ENCODE assay signal across 34 cellular contexts in the genomic region with DNA sequence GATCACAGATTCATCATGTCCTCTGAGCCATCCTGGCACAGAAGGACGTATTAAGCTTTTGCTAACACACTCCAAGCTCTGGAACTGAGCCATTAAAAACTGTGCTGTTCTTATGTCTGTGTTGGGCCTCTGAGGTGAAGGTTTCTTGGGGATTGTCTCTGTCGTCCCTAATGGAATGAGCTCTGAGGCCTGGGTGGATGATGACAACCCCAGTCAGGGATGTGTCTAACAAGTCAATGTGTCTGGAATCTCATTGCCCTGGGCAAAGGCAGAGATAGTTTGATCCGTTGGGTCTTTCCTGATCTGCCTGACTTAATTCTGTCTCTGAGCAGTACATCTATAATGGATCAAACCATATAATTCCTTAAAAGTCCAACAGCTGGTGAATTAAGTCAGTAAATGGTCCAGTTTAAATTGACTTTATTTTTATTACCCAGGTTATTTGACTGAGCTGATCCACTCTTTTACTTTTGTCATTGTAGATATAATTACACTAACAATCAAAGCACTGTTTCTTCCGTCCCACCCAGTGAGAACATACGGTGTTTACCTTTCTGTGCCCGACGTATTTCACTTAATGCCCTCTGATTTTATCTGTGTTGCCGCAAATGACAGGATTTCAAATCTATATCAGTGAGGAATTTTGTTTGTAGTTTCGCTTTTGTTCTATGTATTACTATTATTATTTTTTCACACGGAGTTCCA. TPM values are rescaled to one million over a fixed set of nuclear protein-coding genes. Genes with fewer than 3 reads are reported as not detected.
A peak's percentile ranks its signal among the peaks of the same experiment; 100 is the strongest.
DNase-seq lines count a peak whose midpoint lies in the region; ATAC-seq and TF ChIP-seq lines count a peak whose summit lies in the region.
"Had no signal": no experiment of that assay in that cellular context is flagged by ENCODE, and none has a peak within 500 bp of the region (broad histone marks: within the 10 kb centered on the region; RNA-seq: fewer than 3 reads in every experiment).

No MANE protein-coding gene starts in this region.

- no peaks in the 10 kb centered on the region for H3K36me3 ChIP-seq in prostate gland
- H3K36me3 ChIP-seq: breast epithelium, HAP-1, lower lobe of right lung, ovary, stomach, thyroid gland had no signal

- peak overlapping the region; percentile 23 to 69 for H3K27ac ChIP-seq in prostate gland
- H3K27ac ChIP-seq: breast epithelium, lower lobe of right lung, ovary, stomach, thyroid gland had no signal

- H3K27me3 ChIP-seq in prostate gland (replicated peaks; ENCODE audit: insufficient read depth), result no peaks in the 10 kb centered on the region
- H3K27me3 ChIP-seq: breast epithelium, ovary, stomach, thyroid gland had no signal

- no peak for TF ChIP-seq CTCF in prostate gland (IDR thresholded peaks at IDR 0.05)

- no peaks in the 10 kb centered on the region for H3K4me1 ChIP-seq in prostate gland (replicated peaks)
- H3K4me1 ChIP-seq: breast epithelium, HAP-1, lower lobe of right lung, thyroid gland had no signal

- no peak for TF ChIP-seq POLR2A in prostate gland (IDR thresholded peaks at IDR 0.05)

- no peak overlapping the region for H3K4me3 Mint-ChIP-seq in activated T-helper 2 cell treated with anti-CD3 and anti-CD28 coated beads, Interferon-gamma antibody, Interleukin-2, Interleukin-4, amounts not matched to agents 10 μg/mL and 5 μg/mL and 100 μg/mL, durations not matched to agents 14 hours and 24 hours and 36 hours (ENCODE audit: low read depth)
- H3K4me3 Mint-ChIP-seq: activated CD4-positive, alpha-beta T cell treated with anti-CD3 and anti-CD28 coated beads, Interleukin-2, amount 10 ng/mL, durations not matched to agents 24 days and 14 days; activated naive CD4-positive, alpha-beta T cell treated with anti-CD3 and anti-CD28 coated beads for 36 hours; activated T-cell treated with anti-CD3 and anti-CD28 coated beads, Interleukin-2, amount 50 U/mL, for 72 hours; CD14-positive monocyte; nephron progenitor cell had no signal

- H3K36me3 Mint-ChIP-seq in activated T-helper 2 cell treated with anti-CD3 and anti-CD28 coated beads, Interferon-gamma antibody, Interleukin-2, Interleukin-4, amounts not matched to agents 10 μg/mL and 5 μg/mL and 100 μg/mL, durations not matched to agents 14 hours and 24 hours and 36 hours (ENCODE audit: low read depth), result no peaks in the 10 kb centered on the region
- H3K36me3 Mint-ChIP-seq: CD14-positive monocyte had no signal

- H3K9me3 ChIP-seq in prostate gland, result no peaks in the 10 kb centered on the region
- H3K9me3 ChIP-seq: breast epithelium, HAP-1, lower lobe of right lung, ovary, stomach, thyroid gland had no signal

- WGBS in prostate gland, result 31% methylated on average over 10 of the region's 10 CpGs

- no peak for ATAC-seq in HG02623 (IDR thresholded peaks at IDR 0.05; ENCODE audit: unreplicated experiment)
- ATAC-seq: activated T-cell treated with anti-CD3 and anti-CD28 coated beads, Interleukin-2, amount 50 U/mL, for 72 hours; lower lobe of right lung had no signal

- no peak overlapping the region for H3K27ac Mint-ChIP-seq in activated T-helper 2 cell treated with anti-CD3 and anti-CD28 coated beads, Interferon-gamma antibody, Interleukin-2, Interleukin-4, amounts not matched to agents 10 μg/mL and 5 μg/mL and 100 μg/mL, durations not matched to agents 14 hours and 24 hours and 36 hours
- H3K27ac Mint-ChIP-seq: activated CD4-positive, alpha-beta T cell treated with anti-CD3 and anti-CD28 coated beads, Interleukin-2, amount 10 ng/mL, durations not matched to agents 24 days and 14 days; activated naive CD4-positive, alpha-beta T cell treated with anti-CD3 and anti-CD28 coated beads for 36 hours; nephron progenitor cell had no signal

- DNase-seq in NCI-H2081 (lab: John Stamatoyannopoulos, UW) (peak; percentile 11 to 67), NCI-H2081 treated with DMSO at 0.1 percent for 48 hours (lab: John Stamatoyannopoulos, UW) (no peak), NCI-H69 (lab: John Stamatoyannopoulos, UW) (peak; percentile 50), cerebellar cortex (ENCODE audit: low spot score) (peak; percentile 21), prostate gland (ENCODE audit: low spot score) (no peak), NCI-H2029 (lab: John Stamatoyannopoulos, UW) (no peak)
- no peak for DNase-seq in activated T-helper 2 cell treated with anti-CD3 and anti-CD28 coated beads, Interferon-gamma antibody, Interleukin-2, Interleukin-4, amounts not matched to agents 10 μg/mL and 5 μg/mL and 100 μg/mL, durations not matched to agents 14 hours and 24 hours and 36 hours (ENCODE audit: low spot score)
- DNase-seq: 8988T; activated CD4-positive, alpha-beta T cell treated with anti-CD3 and anti-CD28 coated beads, Interleukin-2, amount 10 ng/mL, durations not matched to agents 24 days and 14 days; activated naive CD4-positive, alpha-beta T cell treated with anti-CD3 and anti-CD28 coated beads for 36 hours; activated T-cell treated with anti-CD3 and anti-CD28 coated beads, Interleukin-2, amount 50 U/mL, for 72 hours; effector CD4-positive, alpha-beta T cell; head of caudate nucleus; KG1; lower lobe of right lung; NCI-H187; NCI-H345; nephron progenitor cell; NK-92 treated with Interleukin-12 subunit alpha and Interleukin-12 subunit beta, amount 100 ng/mL, for 24 hours; ovary; retina; SHP77; stimulated activated CD4-positive, alpha-beta T cell treated with anti-CD3 and anti-CD28 coated beads, Interleukin-2, amount 100 ng/mL, for 24 hours; stomach; SW 1271; T1000; thyroid gland had no signal

- intact Hi-C loops in prostate gland (cut with DNase I), result no loop called here
- intact Hi-C loops in activated T-helper 2 cell treated with anti-CD3 and anti-CD28 coated beads, Interferon-gamma antibody, Interleukin-2, Interleukin-4, amounts not matched to agents 10 μg/mL and 5 μg/mL and 100 μg/mL, durations not matched to agents 14 hours and 24 hours and 36 hours (cut with micrococcal nuclease), result no loop called here

- peaks cover 13% of the 10 kb centered on the region for H3K27me3 Mint-ChIP-seq in activated T-helper 2 cell treated with anti-CD3 and anti-CD28 coated beads, Interferon-gamma antibody, Interleukin-2, Interleukin-4, amounts not matched to agents 10 μg/mL and 5 μg/mL and 100 μg/mL, durations not matched to agents 14 hours and 24 hours and 36 hours (ENCODE audit: low read depth)

- no peak overlapping the region for H3K4me3 ChIP-seq in prostate gland
- H3K4me3 ChIP-seq: breast epithelium, HAP-1, lower lobe of right lung, ovary, thyroid gland had no signal

- no peaks in the 10 kb centered on the region for H3K4me1 Mint-ChIP-seq in activated T-helper 2 cell treated with anti-CD3 and anti-CD28 coated beads, Interferon-gamma antibody, Interleukin-2, Interleukin-4, amounts not matched to agents 10 μg/mL and 5 μg/mL and 100 μg/mL, durations not matched to agents 14 hours and 24 hours and 36 hours (ENCODE audit: low read depth)
- H3K4me1 Mint-ChIP-seq: activated CD4-positive, alpha-beta T cell treated with anti-CD3 and anti-CD28 coated beads, Interleukin-2, amount 10 ng/mL, durations not matched to agents 24 days and 14 days; nephron progenitor cell had no signal

- H3K9me3 Mint-ChIP-seq in activated T-helper 2 cell treated with anti-CD3 and anti-CD28 coated beads, Interferon-gamma antibody, Interleukin-2, Interleukin-4, amounts not matched to agents 10 μg/mL and 5 μg/mL and 100 μg/mL, durations not matched to agents 14 hours and 24 hours and 36 hours, result no peaks in the 10 kb centered on the region
- H3K9me3 Mint-ChIP-seq: activated CD4-positive, alpha-beta T cell treated with anti-CD3 and anti-CD28 coated beads, Interleukin-2, amount 10 ng/mL, durations not matched to agents 24 days and 14 days; activated naive CD4-positive, alpha-beta T cell treated with anti-CD3 and anti-CD28 coated beads for 36 hours; nephron progenitor cell had no signal

RNA-seq across cellular contexts. Expression of gene OR2B11, which starts 38.8 kb away (rescaled TPM):
- total RNA-seq in prostate gland, result not detected
- total RNA-seq in activated T-helper 2 cell treated with anti-CD3 and anti-CD28 coated beads, Interferon-gamma antibody, Interleukin-2, Interleukin-4, amounts not matched to agents 10 μg/mL and 5 μg/mL and 100 μg/mL, durations not matched to agents 14 hours and 24 hours and 36 hours, result not detected in 2 replicates
- total RNA-seq: activated CD4-positive, alpha-beta T cell treated with anti-CD3 and anti-CD28 coated beads, Interleukin-2, amount 10 ng/mL, durations not matched to agents 24 days and 14 days; activated naive CD4-positive, alpha-beta T cell treated with anti-CD3 and anti-CD28 coated beads for 36 hours; breast epithelium; epithelial cell of proximal tubule; kidney epithelial cell; lower lobe of right lung; mucosa of gallbladder; ovary; stomach; thyroid gland had no signal

RNA-seq across cellular contexts. Expression of gene OR2C3, which starts 39.5 kb away (rescaled TPM):
- under 1 TPM in 1 of 2 donors, not detected in 1; 0.45 TPM for total RNA-seq in prostate gland
- total RNA-seq in activated T-helper 2 cell treated with anti-CD3 and anti-CD28 coated beads, Interferon-gamma antibody, Interleukin-2, Interleukin-4, amounts not matched to agents 10 μg/mL and 5 μg/mL and 100 μg/mL, durations not matched to agents 14 hours and 24 hours and 36 hours, result not detected in 2 replicates
- total RNA-seq: activated CD4-positive, alpha-beta T cell treated with anti-CD3 and anti-CD28 coated beads, Interleukin-2, amount 10 ng/mL, durations not matched to agents 24 days and 14 days; activated naive CD4-positive, alpha-beta T cell treated with anti-CD3 and anti-CD28 coated beads for 36 hours; activated T-cell treated with anti-CD3 and anti-CD28 coated beads, Interleukin-2, amount 50 U/mL, for 72 hours; breast epithelium; epithelial cell of proximal tubule; stomach; thyroid gland had no signal

RNA-seq across cellular contexts. Expression of gene GCSAML, which starts 52.2 kb away (rescaled TPM):
- 1 to 10 TPM; 1.2 to 1.5 TPM for total RNA-seq in prostate gland
- 0.43 and 0.48 TPM in 2 replicates for total RNA-seq in activated T-helper 2 cell treated with anti-CD3 and anti-CD28 coated beads, Interferon-gamma antibody, Interleukin-2, Interleukin-4, amounts not matched to agents 10 μg/mL and 5 μg/mL and 100 μg/mL, durations not matched to agents 14 hours and 24 hours and 36 hours
- total RNA-seq: activated naive CD4-positive, alpha-beta T cell treated with anti-CD3 and anti-CD28 coated beads for 36 hours; epithelial cell of proximal tubule had no signal

Comparison
In these comparisons a context has a peak if more than half of its experiments do, and no peak if none do; other contexts are left out.
1. DNase-seq: peak in NCI-H2081 (2 of 2), NCI-H69 (single experiment) and cerebellar cortex (single experiment); none in NCI-H2081 treated with DMSO at 0.1 percent for 48 hours (single experiment), prostate gland (single experiment), activated T-helper 2 cell treated with anti-CD3 and anti-CD28 coated beads, Interferon-gamma antibody, Interleukin-2, Interleukin-4, amounts not matched to agents 10 μg/mL and 5 μg/mL and 100 μg/mL, durations not matched to agents 14 hours and 24 hours and 36 hours (single experiment) and NCI-H2029 (single experiment).